ENCODE assay signal across 1 cellular context in the genomic region with DNA sequence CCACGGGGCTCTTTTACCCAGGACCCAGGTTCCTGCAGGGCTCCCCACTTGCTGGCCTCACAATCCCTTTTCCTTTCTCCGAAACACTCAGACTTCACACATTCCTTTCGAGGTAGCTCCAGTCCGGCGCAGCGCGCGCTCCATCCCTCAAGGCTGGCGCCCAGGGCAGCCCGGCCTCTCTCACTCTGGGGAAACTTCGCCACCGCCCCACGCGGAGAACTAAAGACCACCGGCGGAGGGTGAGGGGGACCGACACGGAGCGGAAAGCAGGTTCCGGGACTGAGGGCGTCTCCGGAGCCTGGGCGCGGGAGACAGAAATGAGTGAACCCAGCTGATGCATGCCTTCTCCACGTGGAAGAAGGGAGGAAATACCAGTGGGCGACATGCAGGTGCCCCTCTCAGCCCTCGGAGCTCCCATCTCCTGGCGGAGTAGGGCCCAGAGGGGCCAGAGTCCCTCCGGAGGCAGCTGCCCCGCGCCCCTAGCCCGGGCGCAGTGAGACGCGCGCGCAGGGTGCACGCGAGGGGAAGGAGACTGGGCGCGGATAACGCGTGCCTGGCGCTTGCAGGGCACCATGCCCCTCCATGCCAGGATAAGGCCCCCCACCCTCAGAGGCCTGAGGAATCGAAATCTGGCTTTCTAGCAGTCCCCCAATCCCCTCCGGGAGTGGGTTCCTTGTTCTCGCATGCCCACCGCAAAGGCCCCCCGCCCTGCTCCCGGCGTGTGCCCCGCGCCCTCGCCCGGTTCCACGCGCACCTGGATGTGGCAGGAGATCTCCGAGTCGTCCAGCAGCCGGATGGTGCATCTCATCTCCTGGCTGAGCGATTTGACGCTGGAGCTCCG.
A peak's percentile ranks its signal among the peaks of the same experiment; 100 is the strongest.
TF ChIP-seq lines count a peak whose summit lies in the region.

No MANE protein-coding gene starts in this region.

TF ChIP-seq in HepG2, 621 proteins besides CTCF, POLR2A, EP300 and RAD21 (continued from another document and continues in another):
- TF ChIP-seq, protein P1, sequence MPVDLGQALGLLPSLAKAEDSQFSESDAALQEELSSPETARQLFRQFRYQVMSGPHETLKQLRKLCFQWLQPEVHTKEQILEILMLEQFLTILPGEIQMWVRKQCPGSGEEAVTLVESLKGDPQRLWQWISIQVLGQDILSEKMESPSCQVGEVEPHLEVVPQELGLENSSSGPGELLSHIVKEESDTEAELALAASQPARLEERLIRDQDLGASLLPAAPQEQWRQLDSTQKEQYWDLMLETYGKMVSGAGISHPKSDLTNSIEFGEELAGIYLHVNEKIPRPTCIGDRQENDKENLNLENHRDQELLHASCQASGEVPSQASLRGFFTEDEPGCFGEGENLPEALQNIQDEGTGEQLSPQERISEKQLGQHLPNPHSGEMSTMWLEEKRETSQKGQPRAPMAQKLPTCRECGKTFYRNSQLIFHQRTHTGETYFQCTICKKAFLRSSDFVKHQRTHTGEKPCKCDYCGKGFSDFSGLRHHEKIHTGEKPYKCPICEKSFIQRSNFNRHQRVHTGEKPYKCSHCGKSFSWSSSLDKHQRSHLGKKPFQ (CRISPR knock-in tag; IDR thresholded peaks at IDR 0.05; ENCODE audit: insufficient replicate concordance), result no peak
- TF ChIP-seq, protein P2, sequence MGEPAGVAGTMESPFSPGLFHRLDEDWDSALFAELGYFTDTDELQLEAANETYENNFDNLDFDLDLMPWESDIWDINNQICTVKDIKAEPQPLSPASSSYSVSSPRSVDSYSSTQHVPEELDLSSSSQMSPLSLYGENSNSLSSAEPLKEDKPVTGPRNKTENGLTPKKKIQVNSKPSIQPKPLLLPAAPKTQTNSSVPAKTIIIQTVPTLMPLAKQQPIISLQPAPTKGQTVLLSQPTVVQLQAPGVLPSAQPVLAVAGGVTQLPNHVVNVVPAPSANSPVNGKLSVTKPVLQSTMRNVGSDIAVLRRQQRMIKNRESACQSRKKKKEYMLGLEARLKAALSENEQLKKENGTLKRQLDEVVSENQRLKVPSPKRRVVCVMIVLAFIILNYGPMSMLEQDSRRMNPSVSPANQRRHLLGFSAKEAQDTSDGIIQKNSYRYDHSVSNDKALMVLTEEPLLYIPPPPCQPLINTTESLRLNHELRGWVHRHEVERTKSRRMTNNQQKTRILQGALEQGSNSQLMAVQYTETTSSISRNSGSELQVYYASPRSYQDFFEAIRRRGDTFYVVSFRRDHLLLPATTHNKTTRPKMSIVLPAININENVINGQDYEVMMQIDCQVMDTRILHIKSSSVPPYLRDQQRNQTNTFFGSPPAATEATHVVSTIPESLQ (CRISPR knock-in tag; conservative IDR thresholded peaks at IDR 0.05), result no peak
- no peak for TF ChIP-seq ZNF550 (CRISPR knock-in tag; IDR thresholded peaks at IDR 0.05; ENCODE audit: borderline replicate concordance)
- no peak for TF ChIP-seq TEAD3 (CRISPR knock-in tag; optimal IDR thresholded peaks at IDR 0.05; ENCODE audit: borderline replicate concordance)
- no peak for TF ChIP-seq SOX13 (IDR thresholded peaks at IDR 0.05)
- TF ChIP-seq SOX13 (CRISPR knock-in tag; conservative IDR thresholded peaks at IDR 0.05 in 1 of 2, IDR thresholded peaks at IDR 0.05 in 1 of 2), result no peak
- TF ChIP-seq NFE2 (CRISPR knock-in tag; IDR thresholded peaks at IDR 0.05), result no peak
- TF ChIP-seq, protein P3, sequence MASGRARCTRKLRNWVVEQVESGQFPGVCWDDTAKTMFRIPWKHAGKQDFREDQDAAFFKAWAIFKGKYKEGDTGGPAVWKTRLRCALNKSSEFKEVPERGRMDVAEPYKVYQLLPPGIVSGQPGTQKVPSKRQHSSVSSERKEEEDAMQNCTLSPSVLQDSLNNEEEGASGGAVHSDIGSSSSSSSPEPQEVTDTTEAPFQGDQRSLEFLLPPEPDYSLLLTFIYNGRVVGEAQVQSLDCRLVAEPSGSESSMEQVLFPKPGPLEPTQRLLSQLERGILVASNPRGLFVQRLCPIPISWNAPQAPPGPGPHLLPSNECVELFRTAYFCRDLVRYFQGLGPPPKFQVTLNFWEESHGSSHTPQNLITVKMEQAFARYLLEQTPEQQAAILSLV (CRISPR knock-in tag; IDR thresholded peaks at IDR 0.05; ENCODE audit: borderline replicate concordance), result 0 out of 2 replicates have a peak, but pooled peaks have one; percentile 43
- no peak for TF ChIP-seq ZNF430 (CRISPR knock-in tag; IDR thresholded peaks at IDR 0.05)
- no peak for TF ChIP-seq NFKB2 (CRISPR knock-in tag; IDR thresholded peaks at IDR 0.05; ENCODE audit: borderline replicate concordance)
- TF ChIP-seq SMARCC2 (IDR thresholded peaks at IDR 0.05), result no peak
- no peak for TF ChIP-seq ZNF256 (CRISPR knock-in tag; conservative IDR thresholded peaks at IDR 0.05)
- TF ChIP-seq ELF3 (CRISPR knock-in tag; IDR thresholded peaks at IDR 0.05), result no peak
- TF ChIP-seq ELF1 (CRISPR knock-in tag; IDR thresholded peaks at IDR 0.05), result no peak
- TF ChIP-seq ZNF407 (CRISPR knock-in tag; IDR thresholded peaks at IDR 0.05; ENCODE audit: not compliant biosample characterization), result no peak
- no peak for TF ChIP-seq CENPX (CRISPR knock-in tag; IDR thresholded peaks at IDR 0.05)
- no peak for TF ChIP-seq HNF4G (IDR thresholded peaks at IDR 0.05; ENCODE audit: borderline replicate concordance, low read depth, low read length)
- no peak for TF ChIP-seq HNF4G (CRISPR knock-in tag; IDR thresholded peaks at IDR 0.05; ENCODE audit: borderline replicate concordance, low read depth)
- TF ChIP-seq ZFP37 (CRISPR knock-in tag; IDR thresholded peaks at IDR 0.05; ENCODE audit: borderline replicate concordance), result no peak
- TF ChIP-seq, protein P4, sequence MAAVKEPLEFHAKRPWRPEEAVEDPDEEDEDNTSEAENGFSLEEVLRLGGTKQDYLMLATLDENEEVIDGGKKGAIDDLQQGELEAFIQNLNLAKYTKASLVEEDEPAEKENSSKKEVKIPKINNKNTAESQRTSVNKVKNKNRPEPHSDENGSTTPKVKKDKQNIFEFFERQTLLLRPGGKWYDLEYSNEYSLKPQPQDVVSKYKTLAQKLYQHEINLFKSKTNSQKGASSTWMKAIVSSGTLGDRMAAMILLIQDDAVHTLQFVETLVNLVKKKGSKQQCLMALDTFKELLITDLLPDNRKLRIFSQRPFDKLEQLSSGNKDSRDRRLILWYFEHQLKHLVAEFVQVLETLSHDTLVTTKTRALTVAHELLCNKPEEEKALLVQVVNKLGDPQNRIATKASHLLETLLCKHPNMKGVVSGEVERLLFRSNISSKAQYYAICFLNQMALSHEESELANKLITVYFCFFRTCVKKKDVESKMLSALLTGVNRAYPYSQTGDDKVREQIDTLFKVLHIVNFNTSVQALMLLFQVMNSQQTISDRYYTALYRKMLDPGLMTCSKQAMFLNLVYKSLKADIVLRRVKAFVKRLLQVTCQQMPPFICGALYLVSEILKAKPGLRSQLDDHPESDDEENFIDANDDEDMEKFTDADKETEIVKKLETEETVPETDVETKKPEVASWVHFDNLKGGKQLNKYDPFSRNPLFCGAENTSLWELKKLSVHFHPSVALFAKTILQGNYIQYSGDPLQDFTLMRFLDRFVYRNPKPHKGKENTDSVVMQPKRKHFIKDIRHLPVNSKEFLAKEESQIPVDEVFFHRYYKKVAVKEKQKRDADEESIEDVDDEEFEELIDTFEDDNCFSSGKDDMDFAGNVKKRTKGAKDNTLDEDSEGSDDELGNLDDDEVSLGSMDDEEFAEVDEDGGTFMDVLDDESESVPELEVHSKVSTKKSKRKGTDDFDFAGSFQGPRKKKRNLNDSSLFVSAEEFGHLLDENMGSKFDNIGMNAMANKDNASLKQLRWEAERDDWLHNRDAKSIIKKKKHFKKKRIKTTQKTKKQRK (IDR thresholded peaks at IDR 0.05; ENCODE audit: low read length), result no peak
- TF ChIP-seq JARID2 (CRISPR knock-in tag; IDR thresholded peaks at IDR 0.05; ENCODE audit: insufficient replicate concordance), result no peak
- TF ChIP-seq, protein P5, sequence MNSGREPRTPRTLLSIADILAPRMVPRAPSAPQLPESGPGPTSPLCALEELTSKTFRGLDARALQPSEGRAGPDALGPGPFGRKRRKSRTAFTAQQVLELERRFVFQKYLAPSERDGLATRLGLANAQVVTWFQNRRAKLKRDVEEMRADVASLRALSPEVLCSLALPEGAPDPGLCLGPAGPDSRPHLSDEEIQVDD (CRISPR knock-in tag; IDR thresholded peaks at IDR 0.05; ENCODE audit: borderline replicate concordance), result no peak
- no peak for TF ChIP-seq ZNF850 (CRISPR knock-in tag; conservative IDR thresholded peaks at IDR 0.05)
- TF ChIP-seq, protein P6, sequence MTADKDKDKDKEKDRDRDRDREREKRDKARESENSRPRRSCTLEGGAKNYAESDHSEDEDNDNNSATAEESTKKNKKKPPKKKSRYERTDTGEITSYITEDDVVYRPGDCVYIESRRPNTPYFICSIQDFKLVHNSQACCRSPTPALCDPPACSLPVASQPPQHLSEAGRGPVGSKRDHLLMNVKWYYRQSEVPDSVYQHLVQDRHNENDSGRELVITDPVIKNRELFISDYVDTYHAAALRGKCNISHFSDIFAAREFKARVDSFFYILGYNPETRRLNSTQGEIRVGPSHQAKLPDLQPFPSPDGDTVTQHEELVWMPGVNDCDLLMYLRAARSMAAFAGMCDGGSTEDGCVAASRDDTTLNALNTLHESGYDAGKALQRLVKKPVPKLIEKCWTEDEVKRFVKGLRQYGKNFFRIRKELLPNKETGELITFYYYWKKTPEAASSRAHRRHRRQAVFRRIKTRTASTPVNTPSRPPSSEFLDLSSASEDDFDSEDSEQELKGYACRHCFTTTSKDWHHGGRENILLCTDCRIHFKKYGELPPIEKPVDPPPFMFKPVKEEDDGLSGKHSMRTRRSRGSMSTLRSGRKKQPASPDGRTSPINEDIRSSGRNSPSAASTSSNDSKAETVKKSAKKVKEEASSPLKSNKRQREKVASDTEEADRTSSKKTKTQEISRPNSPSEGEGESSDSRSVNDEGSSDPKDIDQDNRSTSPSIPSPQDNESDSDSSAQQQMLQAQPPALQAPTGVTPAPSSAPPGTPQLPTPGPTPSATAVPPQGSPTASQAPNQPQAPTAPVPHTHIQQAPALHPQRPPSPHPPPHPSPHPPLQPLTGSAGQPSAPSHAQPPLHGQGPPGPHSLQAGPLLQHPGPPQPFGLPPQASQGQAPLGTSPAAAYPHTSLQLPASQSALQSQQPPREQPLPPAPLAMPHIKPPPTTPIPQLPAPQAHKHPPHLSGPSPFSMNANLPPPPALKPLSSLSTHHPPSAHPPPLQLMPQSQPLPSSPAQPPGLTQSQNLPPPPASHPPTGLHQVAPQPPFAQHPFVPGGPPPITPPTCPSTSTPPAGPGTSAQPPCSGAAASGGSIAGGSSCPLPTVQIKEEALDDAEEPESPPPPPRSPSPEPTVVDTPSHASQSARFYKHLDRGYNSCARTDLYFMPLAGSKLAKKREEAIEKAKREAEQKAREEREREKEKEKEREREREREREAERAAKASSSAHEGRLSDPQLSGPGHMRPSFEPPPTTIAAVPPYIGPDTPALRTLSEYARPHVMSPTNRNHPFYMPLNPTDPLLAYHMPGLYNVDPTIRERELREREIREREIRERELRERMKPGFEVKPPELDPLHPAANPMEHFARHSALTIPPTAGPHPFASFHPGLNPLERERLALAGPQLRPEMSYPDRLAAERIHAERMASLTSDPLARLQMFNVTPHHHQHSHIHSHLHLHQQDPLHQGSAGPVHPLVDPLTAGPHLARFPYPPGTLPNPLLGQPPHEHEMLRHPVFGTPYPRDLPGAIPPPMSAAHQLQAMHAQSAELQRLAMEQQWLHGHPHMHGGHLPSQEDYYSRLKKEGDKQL (CRISPR knock-in tag; IDR thresholded peaks at IDR 0.05; ENCODE audit: low read depth), result no peak
- no peak for TF ChIP-seq ZNF558 (CRISPR knock-in tag; IDR thresholded peaks at IDR 0.05; ENCODE audit: borderline replicate concordance)
